8 cellular contexts compared by ENCODE assay signal in the genomic region with DNA sequence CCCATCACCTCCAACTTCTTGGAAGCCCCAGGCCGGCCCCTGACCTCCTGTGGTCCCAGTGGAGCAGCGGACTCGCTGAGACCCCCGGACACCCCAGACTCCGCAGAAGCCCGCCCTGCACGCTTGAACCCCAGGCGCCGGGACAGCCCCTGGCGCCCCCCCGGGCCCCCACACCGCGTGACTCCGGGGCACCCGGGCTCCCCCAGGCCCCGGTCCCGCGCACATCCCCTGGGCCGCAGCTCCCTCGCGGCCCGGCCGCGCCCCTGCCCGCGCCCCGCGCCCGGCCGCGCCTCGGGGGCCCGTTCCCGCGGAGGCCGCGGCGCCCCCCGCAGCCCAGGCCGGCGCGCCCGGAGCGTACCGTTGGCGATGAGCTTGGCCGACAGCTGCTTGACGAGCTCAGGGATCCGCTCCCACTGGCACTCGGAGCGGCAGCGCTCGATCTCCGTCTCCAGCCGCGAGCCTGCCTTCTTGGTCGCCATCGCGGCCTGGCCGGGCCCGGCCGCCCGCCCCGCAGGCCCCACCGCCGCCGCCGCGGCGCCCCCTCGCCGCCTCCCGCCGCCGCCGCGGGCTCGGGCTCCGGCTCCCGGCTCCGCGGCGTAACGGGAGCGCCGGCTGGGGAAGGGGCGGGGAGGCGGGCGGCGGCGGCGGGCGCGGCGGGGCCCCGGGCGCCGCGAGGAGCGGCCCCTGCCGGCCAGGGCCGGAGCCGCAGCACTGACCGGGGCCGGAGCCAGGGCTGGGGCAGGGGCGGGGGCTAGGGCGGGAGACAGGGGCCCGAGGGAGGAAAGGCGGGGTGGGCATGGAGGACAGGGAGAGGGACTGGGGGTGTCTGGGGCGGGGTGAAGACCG. TPM values are rescaled to one million over a fixed set of nuclear protein-coding genes. Genes with fewer than 3 reads are reported as not detected.
DNase-seq lines count a peak whose midpoint lies in the region; ATAC-seq and TF ChIP-seq lines count a peak whose summit lies in the region.

A gene with protein sequence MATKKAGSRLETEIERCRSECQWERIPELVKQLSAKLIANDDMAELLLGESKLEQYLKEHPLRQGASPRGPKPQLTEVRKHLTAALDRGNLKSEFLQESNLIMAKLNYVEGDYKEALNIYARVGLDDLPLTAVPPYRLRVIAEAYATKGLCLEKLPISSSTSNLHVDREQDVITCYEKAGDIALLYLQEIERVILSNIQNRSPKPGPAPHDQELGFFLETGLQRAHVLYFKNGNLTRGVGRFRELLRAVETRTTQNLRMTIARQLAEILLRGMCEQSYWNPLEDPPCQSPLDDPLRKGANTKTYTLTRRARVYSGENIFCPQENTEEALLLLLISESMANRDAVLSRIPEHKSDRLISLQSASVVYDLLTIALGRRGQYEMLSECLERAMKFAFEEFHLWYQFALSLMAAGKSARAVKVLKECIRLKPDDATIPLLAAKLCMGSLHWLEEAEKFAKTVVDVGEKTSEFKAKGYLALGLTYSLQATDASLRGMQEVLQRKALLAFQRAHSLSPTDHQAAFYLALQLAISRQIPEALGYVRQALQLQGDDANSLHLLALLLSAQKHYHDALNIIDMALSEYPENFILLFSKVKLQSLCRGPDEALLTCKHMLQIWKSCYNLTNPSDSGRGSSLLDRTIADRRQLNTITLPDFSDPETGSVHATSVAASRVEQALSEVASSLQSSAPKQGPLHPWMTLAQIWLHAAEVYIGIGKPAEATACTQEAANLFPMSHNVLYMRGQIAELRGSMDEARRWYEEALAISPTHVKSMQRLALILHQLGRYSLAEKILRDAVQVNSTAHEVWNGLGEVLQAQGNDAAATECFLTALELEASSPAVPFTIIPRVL (minus strand): TSS at position 614 of the 846 bp plus-strand sequence. CDS start 135 bp downstream, at position 479.

- WGBS in gastroesophageal sphincter (ENCODE audit: low coverage in 1 of 2), 2 donors = 3 to 5% methylated on average over 2 to 4 of the region's 111 CpGs

- no peaks in the 10 kb centered on the region for H3K9me3 ChIP-seq in gastroesophageal sphincter
- H3K9me3 ChIP-seq in neural progenitor cell (ENCODE audit: low read depth) = no peaks in the 10 kb centered on the region

- no peaks in the 10 kb centered on the region for H3K36me3 Mint-ChIP-seq in activated T-helper 17 cell treated with anti-CD3 and anti-CD28 coated beads, Interleukin-2, amount 50 U/mL, for 72 hours (ENCODE audit: low read depth)
- H3K36me3 Mint-ChIP-seq in neural progenitor cell = no peaks in the 10 kb centered on the region

- peak within 1 kb of the TSS; percentile 53 to 85 for H3K4me3 ChIP-seq in gastroesophageal sphincter
- H3K4me3 ChIP-seq in neural progenitor cell = peak within 1 kb of the TSS; percentile 78

- no peak for TF ChIP-seq POLR2A in gastroesophageal sphincter (IDR thresholded peaks at IDR 0.05)

- H2AFZ ChIP-seq in neural progenitor cell (replicated peaks) = no peak within 1 kb of the TSS

- peak within 1 kb of the TSS; percentile 58 for H3K4me3 Mint-ChIP-seq in activated T-helper 17 cell treated with anti-CD3 and anti-CD28 coated beads, Interleukin-2, amount 50 U/mL, for 72 hours
- peak within 1 kb of the TSS; percentile 91 for H3K4me3 Mint-ChIP-seq in neural progenitor cell

- H3K9me3 Mint-ChIP-seq in activated T-helper 17 cell treated with anti-CD3 and anti-CD28 coated beads, Interleukin-2, amount 50 U/mL, for 72 hours = no peaks in the 10 kb centered on the region
- H3K9me3 Mint-ChIP-seq in neural progenitor cell = no peaks in the 10 kb centered on the region

- H3K27ac ChIP-seq in gastroesophageal sphincter = peak within 1 kb of the TSS in 3 of 4 donors; percentile 52 to 72 (median 68)
- no peak within 1 kb of the TSS for H3K27ac ChIP-seq in neural progenitor cell

- H3K27ac Mint-ChIP-seq in activated T-helper 17 cell treated with anti-CD3 and anti-CD28 coated beads, Interleukin-2, amount 50 U/mL, for 72 hours = no peak within 1 kb of the TSS
- H3K27ac Mint-ChIP-seq in neural progenitor cell = peak within 1 kb of the TSS; percentile 90

- H3K27me3 ChIP-seq in gastroesophageal sphincter (no peaks in the 10 kb centered on the region), neural progenitor cell (peaks cover 23% of the 10 kb centered on the region)

- peaks cover 3% of the 10 kb centered on the region for H3K27me3 Mint-ChIP-seq in activated T-helper 17 cell treated with anti-CD3 and anti-CD28 coated beads, Interleukin-2, amount 50 U/mL, for 72 hours
- peaks cover 11% of the 10 kb centered on the region for H3K27me3 Mint-ChIP-seq in neural progenitor cell (ENCODE audit: insufficient read depth, low read depth)

- ATAC-seq in GM21423 (IDR thresholded peaks at IDR 0.05; ENCODE audit: unreplicated experiment) (peak; percentile 64), gastroesophageal sphincter (peak; percentile 92)
- ATAC-seq in activated T-helper 17 cell treated with anti-CD3 and anti-CD28 coated beads, Interleukin-2, amount 50 U/mL, for 72 hours (replicated peaks) = peak; percentile 59

- peak within 1 kb of the TSS; percentile 99 for H3K4me2 ChIP-seq in neural progenitor cell

- no peak for TF ChIP-seq EP300 in gastroesophageal sphincter (IDR thresholded peaks at IDR 0.05)

- H3K4me1 ChIP-seq in gastroesophageal sphincter (peaks cover 0 to 38% (median 13%) of the 10 kb centered on the region in 3 donors), neural progenitor cell (peaks cover 4% of the 10 kb centered on the region)

- no peaks in the 10 kb centered on the region for H3K79me2 ChIP-seq in neural progenitor cell (ENCODE audit: low read depth)

- TF ChIP-seq CTCF in gastroesophageal sphincter (IDR thresholded peaks at IDR 0.05) (peak in 2 of 4 experiments; percentile 31 to 56), neural progenitor cell (IDR thresholded peaks at IDR 0.05) (peak; percentile 41)

- H3K9ac ChIP-seq in neural progenitor cell = no peak within 1 kb of the TSS

- H3K36me3 ChIP-seq in gastroesophageal sphincter (no peaks in the 10 kb centered on the region), neural progenitor cell (no peaks in the 10 kb centered on the region)

- peaks cover 3% of the 10 kb centered on the region for H4K20me1 ChIP-seq in neural progenitor cell (ENCODE audit: low read depth)

- DNase-seq in EH (ENCODE audit: low read depth) (peak; percentile 50), MV-4-11 (lab: John Stamatoyannopoulos, UW) (peak; percentile 8), neural progenitor cell (ENCODE audit: low spot score) (peak; percentile 86), SIG-M5 treated with dmso at 0.1 percent for 504 hours (lab: John Stamatoyannopoulos, UW; ENCODE audit: unreplicated experiment) (no peak), DMS114 treated with DMSO at 0.1 percent for 48 hours (lab: John Stamatoyannopoulos, UW; ENCODE audit: unreplicated experiment) (no peak)

- H3F3A ChIP-seq in neural progenitor cell (ENCODE audit: low read depth) = no peaks in the 10 kb centered on the region

- peaks cover 6% of the 10 kb centered on the region for H3K4me1 Mint-ChIP-seq in activated T-helper 17 cell treated with anti-CD3 and anti-CD28 coated beads, Interleukin-2, amount 50 U/mL, for 72 hours
- H3K4me1 Mint-ChIP-seq in neural progenitor cell = peaks cover 41% of the 10 kb centered on the region

RNA-seq across cellular contexts. Expression of the gene that starts here (rescaled TPM):
- total RNA-seq in activated T-helper 17 cell treated with anti-CD3 and anti-CD28 coated beads, Interleukin-2, amount 50 U/mL, for 72 hours = 10 to 100 TPM in 1 of 2 donors, 1 to 10 TPM in 1; 5.2 to 10.2 TPM
- total RNA-seq in gastroesophageal sphincter (100 to 1,000 TPM in 1 of 4 donors, 10 to 100 TPM in 3; 59.0 to 170 (median 64.1) TPM), neural progenitor cell (ENCODE audit: low replicate concordance) (19.0 and 20.6 TPM in 2 replicates)

Comparison
In these comparisons a context has a peak if more than half of its experiments do, and no peak if none do; other contexts are left out.
1. DNase-seq: peak in EH (single experiment), MV-4-11 (single experiment) and neural progenitor cell (single experiment); none in SIG-M5 treated with dmso at 0.1 percent for 504 hours (single experiment) and DMS114 treated with DMSO at 0.1 percent for 48 hours (single experiment).
2. Peak in every context shown above with its lines, with median percentiles within 50 percentile points of each other: ATAC-seq.